ENCODE assay signal across 8 cellular contexts in genomic region chr9:99824378-99825157, GRCh38. TPM values are rescaled to one million over a fixed set of nuclear protein-coding genes. Genes with fewer than 3 reads are reported as not detected.
A peak's percentile ranks its signal among the peaks of the same experiment; 100 is the strongest.
DNase-seq lines count a peak whose midpoint lies in the region; ATAC-seq, FAIRE-seq and TF ChIP-seq lines count a peak whose summit lies in the region.

No MANE protein-coding gene starts in this region.

- H3K36me3 ChIP-seq in prostate gland: no peaks in the 10 kb centered on the region

- ATAC-seq in HG03342 (IDR thresholded peaks at IDR 0.05; ENCODE audit: unreplicated experiment): no peak

- no peaks in the 10 kb centered on the region for H3K27me3 ChIP-seq in prostate gland (replicated peaks; ENCODE audit: insufficient read depth)

- FAIRE-seq in GM12892 (lab: Jason Lieb, UNC): peak; percentile 79

- TF ChIP-seq CTCF in prostate gland (IDR thresholded peaks at IDR 0.05): peak in 3 of 4 experiments; percentile 16 to 37 (median 28)

- TF ChIP-seq POLR2A in GM12892 (IDR thresholded peaks at IDR 0.05; ENCODE audit: low read depth, low read length): no peak
- TF ChIP-seq POLR2A in prostate gland (IDR thresholded peaks at IDR 0.05): no peak

- intact Hi-C loops in prostate gland (cut with DNase I): loop anchor here (10.0 kb wide), 5 partner anchors 270 to 720 kb away; partner anchors contain the start of genes ERP44, INVS and TGFBR1

- H3K9me3 ChIP-seq in prostate gland: no peaks in the 10 kb centered on the region

- WGBS in prostate gland: 10% methylated on average over 56 of the region's 56 CpGs

- H3K4me1 ChIP-seq in prostate gland (replicated peaks): peaks cover 8% of the 10 kb centered on the region

- peak overlapping the region; percentile 76 to 77 for H3K4me3 ChIP-seq in prostate gland

- DNase-seq in GM12892 (ENCODE audit: insufficient read length) (peak; percentile 67), NCI-H748 treated with DMSO at 0.1 percent for 48 hours (lab: John Stamatoyannopoulos, UW) (peak; percentile 14), germinal center (ENCODE audit: low spot score) (peak; percentile 78), prostate gland (ENCODE audit: low spot score) (peak; percentile 6), GOT3 (lab: John Stamatoyannopoulos, UW) (no peak), AML-193 (lab: John Stamatoyannopoulos, UW) (no peak)
- DNase-seq in activated effector memory CD4-positive, alpha-beta T cell treated with anti-CD3 and anti-CD28 coated beads, Interleukin-2, amount 50 U/mL, for 16 hours: peak; percentile 86

- H3K27ac ChIP-seq in prostate gland: no peak overlapping the region

RNA-seq across cellular contexts. Expression of gene NR4A3, which starts 2.9 kb away (rescaled TPM):
- polyA plus RNA-seq in GM12892 (2012; ENCODE audit: missing spikeins): 2.1 TPM
- total RNA-seq in prostate gland: 1 to 10 TPM in 1 of 2 donors, under 1 TPM in 1; 0.64 to 1.1 TPM

Comparison
In these comparisons a context has a peak if more than half of its experiments do, and no peak if none do; other contexts are left out.
1. DNase-seq: peak in GM12892 (single experiment), NCI-H748 treated with DMSO at 0.1 percent for 48 hours (single experiment), activated effector memory CD4-positive, alpha-beta T cell treated with anti-CD3 and anti-CD28 coated beads, Interleukin-2, amount 50 U/mL, for 16 hours (single experiment), germinal center (single experiment) and prostate gland (single experiment); none in GOT3 (single experiment) and AML-193 (0 of 2).